In genomic region chr14:70780396-70781075, GRCh38 we compare ENCODE assay signal across 9 cellular contexts. TPM values are rescaled to one million over a fixed set of nuclear protein-coding genes. Genes with fewer than 3 reads are reported as not detected.
A peak's percentile ranks its signal among the peaks of the same experiment; 100 is the strongest.
DNase-seq lines count a peak whose midpoint lies in the region; ATAC-seq, FAIRE-seq and TF ChIP-seq lines count a peak whose summit lies in the region.
"Had no signal": no experiment of that assay in that cellular context is flagged by ENCODE, and none has a peak within 500 bp of the region (broad histone marks: within the 10 kb centered on the region; RNA-seq: fewer than 3 reads in every experiment).

No MANE protein-coding gene starts in this region.

- H3K27me3 Mint-ChIP-seq in activated T-cell treated with anti-CD3 and anti-CD28 coated beads, Interleukin-2, amount 50 U/mL, for 4 hours (ENCODE audit: low read depth): no peaks in the 10 kb centered on the region
- H3K27me3 Mint-ChIP-seq in activated T-cell treated with anti-CD3 and anti-CD28 coated beads, Interleukin-2, amount 50 U/mL, for 24 hours: no peaks in the 10 kb centered on the region
- no peaks in the 10 kb centered on the region for H3K27me3 Mint-ChIP-seq in activated CD4-positive, alpha-beta T cell treated with anti-CD3 and anti-CD28 coated beads, Interleukin-2, amount 10 ng/mL, durations not matched to agents 24 days and 14 days

- peaks cover 29% of the 10 kb centered on the region for H3K4me1 Mint-ChIP-seq in activated T-cell treated with anti-CD3 and anti-CD28 coated beads, Interleukin-2, amount 50 U/mL, for 4 hours (ENCODE audit: low read depth)
- H3K4me1 Mint-ChIP-seq in activated T-cell treated with anti-CD3 and anti-CD28 coated beads, Interleukin-2, amount 50 U/mL, for 24 hours (ENCODE audit: low read depth): peaks cover 23% of the 10 kb centered on the region
- H3K4me1 Mint-ChIP-seq in activated CD4-positive, alpha-beta T cell treated with anti-CD3 and anti-CD28 coated beads, Interleukin-2, amount 10 ng/mL, durations not matched to agents 24 days and 14 days: peaks cover 8% of the 10 kb centered on the region

- TF ChIP-seq EP300 in upper lobe of left lung (IDR thresholded peaks at IDR 0.05) (no peak), ovary (IDR thresholded peaks at IDR 0.05) (no peak)

- no peak for FAIRE-seq in kidney (lab: Jason Lieb, UNC)

- no peak for DNase-seq in activated T-cell treated with anti-CD3 and anti-CD28 coated beads, Interleukin-2, amount 50 U/mL, for 4 hours
- no peak for DNase-seq in activated T-cell treated with anti-CD3 and anti-CD28 coated beads, Interleukin-2, amount 50 U/mL, for 24 hours
- DNase-seq in upper lobe of left lung (peak; percentile 52 to 61), ovary (no peak), kidney (no peak)
- no peak for DNase-seq in activated CD4-positive, alpha-beta T cell treated with anti-CD3 and anti-CD28 coated beads, Interleukin-2, amount 10 ng/mL, durations not matched to agents 24 days and 14 days

- WGBS in upper lobe of left lung, 2 donors: 30 to 39% methylated on average over 9 of the region's 9 CpGs
- 62 to 73% (median 63%) methylated on average over 9 of the region's 9 CpGs for WGBS in ovary, 3 donors

- H3K27ac Mint-ChIP-seq in activated T-cell treated with anti-CD3 and anti-CD28 coated beads, Interleukin-2, amount 50 U/mL, for 24 hours: no peak overlapping the region
- no peak overlapping the region for H3K27ac Mint-ChIP-seq in activated CD4-positive, alpha-beta T cell treated with anti-CD3 and anti-CD28 coated beads, Interleukin-2, amount 10 ng/mL, durations not matched to agents 24 days and 14 days

- H3K4me3 ChIP-seq in upper lobe of left lung (no peak overlapping the region), ovary (no peak overlapping the region), kidney (ENCODE audit: low read length in 2 of 2) (no peak overlapping the region)
- H3K4me3 ChIP-seq: SK-N-MC had no signal

- no peak for TF ChIP-seq CTCF in upper lobe of left lung (IDR thresholded peaks at IDR 0.05)
- no peak for TF ChIP-seq CTCF in ovary (IDR thresholded peaks at IDR 0.05)
- no peak for TF ChIP-seq CTCF in kidney (IDR thresholded peaks at IDR 0.05; ENCODE audit: borderline replicate concordance, extremely low read depth, insufficient read depth)

- ATAC-seq in activated T-cell treated with anti-CD3 and anti-CD28 coated beads, Interleukin-2, amount 50 U/mL, for 4 hours: no peak
- peak; percentile 45 for ATAC-seq in HG03571 (IDR thresholded peaks at IDR 0.05; ENCODE audit: unreplicated experiment)
- peak in 1 of 2 donors; percentile 23 for ATAC-seq in upper lobe of left lung (ENCODE audit: low FRiP score in 2 of 2)

- no peaks in the 10 kb centered on the region for H3K9me3 Mint-ChIP-seq in activated T-cell treated with anti-CD3 and anti-CD28 coated beads, Interleukin-2, amount 50 U/mL, for 4 hours
- no peaks in the 10 kb centered on the region for H3K9me3 Mint-ChIP-seq in activated T-cell treated with anti-CD3 and anti-CD28 coated beads, Interleukin-2, amount 50 U/mL, for 24 hours
- no peaks in the 10 kb centered on the region for H3K9me3 Mint-ChIP-seq in activated CD4-positive, alpha-beta T cell treated with anti-CD3 and anti-CD28 coated beads, Interleukin-2, amount 10 ng/mL, durations not matched to agents 24 days and 14 days

- no peak for TF ChIP-seq POLR2A in upper lobe of left lung (IDR thresholded peaks at IDR 0.05)
- TF ChIP-seq POLR2A in ovary (IDR thresholded peaks at IDR 0.05): no peak

- peak overlapping the region; percentile 1 for H3K4me3 Mint-ChIP-seq in activated T-cell treated with anti-CD3 and anti-CD28 coated beads, Interleukin-2, amount 50 U/mL, for 4 hours
- H3K4me3 Mint-ChIP-seq in activated T-cell treated with anti-CD3 and anti-CD28 coated beads, Interleukin-2, amount 50 U/mL, for 24 hours: no peak overlapping the region
- H3K4me3 Mint-ChIP-seq in activated CD4-positive, alpha-beta T cell treated with anti-CD3 and anti-CD28 coated beads, Interleukin-2, amount 10 ng/mL, durations not matched to agents 24 days and 14 days: no peak overlapping the region

- H3K36me3 ChIP-seq in upper lobe of left lung (no peaks in the 10 kb centered on the region), ovary (no peaks in the 10 kb centered on the region), kidney (ENCODE audit: control insufficient read depth in 1 of 2, insufficient read depth in 2 of 2, low read length in 2 of 2) (no peaks in the 10 kb centered on the region)

- intact Hi-C loops in ovary (cut with DNase I) (no loop called here), kidney (cut with DNase I) (no loop called here)
- intact Hi-C loops in activated CD4-positive, alpha-beta T cell treated with anti-CD3 and anti-CD28 coated beads, Interleukin-2, amount 10 ng/mL, durations not matched to agents 24 days and 14 days (cut with micrococcal nuclease): no loop called here

- H3K27me3 ChIP-seq in upper lobe of left lung (no peaks in the 10 kb centered on the region), ovary (no peaks in the 10 kb centered on the region)

- H3K4me1 ChIP-seq in upper lobe of left lung (peaks cover 0 to 14% (median 11%) of the 10 kb centered on the region in 4 donors), ovary (ENCODE audit: insufficient read depth) (no peaks in the 10 kb centered on the region), kidney (ENCODE audit: control insufficient read depth in 1 of 2, insufficient read depth in 1 of 2, low read depth in 1 of 2, low read length in 2 of 2) (no peaks in the 10 kb centered on the region)

- H3K9me3 ChIP-seq in upper lobe of left lung (no peaks in the 10 kb centered on the region), ovary (no peaks in the 10 kb centered on the region), kidney (ENCODE audit: control insufficient read depth in 1 of 2, low read length in 2 of 2) (no peaks in the 10 kb centered on the region)

- peaks cover 2% of the 10 kb centered on the region for H3K36me3 Mint-ChIP-seq in activated T-cell treated with anti-CD3 and anti-CD28 coated beads, Interleukin-2, amount 50 U/mL, for 4 hours (ENCODE audit: insufficient read depth)
- H3K36me3 Mint-ChIP-seq in activated T-cell treated with anti-CD3 and anti-CD28 coated beads, Interleukin-2, amount 50 U/mL, for 24 hours (ENCODE audit: low read depth): no peaks in the 10 kb centered on the region
- no peaks in the 10 kb centered on the region for H3K36me3 Mint-ChIP-seq in activated CD4-positive, alpha-beta T cell treated with anti-CD3 and anti-CD28 coated beads, Interleukin-2, amount 10 ng/mL, durations not matched to agents 24 days and 14 days (ENCODE audit: low read depth)

- H3K27ac ChIP-seq in angular gyrus (ENCODE audit: low read depth, low read length) (peak overlapping the region; percentile 60), upper lobe of left lung (no peak overlapping the region), ovary (no peak overlapping the region), kidney (ENCODE audit: low read depth in 2 of 2, low read length in 2 of 2) (no peak overlapping the region)
- H3K27ac ChIP-seq: SK-N-MC had no signal

- no peak overlapping the region for H3K9ac ChIP-seq in kidney (ENCODE audit: low read length in 2 of 2)

RNA-seq across cellular contexts. Expression of gene MAP3K9, which starts 28.8 kb away (rescaled TPM):
- total RNA-seq in activated T-cell treated with anti-CD3 and anti-CD28 coated beads, Interleukin-2, amount 50 U/mL, for 4 hours: 1 to 10 TPM; 3.1 to 4.8 (median 4.7) TPM
- total RNA-seq in upper lobe of left lung (10 to 100 TPM in 3 of 6 donors, 1 to 10 TPM in 3; 7.6 to 14.5 (median 11.2) TPM), ovary (1 to 10 TPM in 6 of 7 donors, under 1 TPM in 1; 0.95 to 3.7 (median 2.0) TPM), kidney (8.3 TPM)
- polyA plus RNA-seq in ovary (1 to 10 TPM in 1 of 2 donors, under 1 TPM in 1; 0.80 to 1.6 TPM), kidney (ENCODE audit: insufficient read depth, low read depth, low replicate concordance) (1.0 TPM)
- total RNA-seq in activated CD4-positive, alpha-beta T cell treated with anti-CD3 and anti-CD28 coated beads, Interleukin-2, amount 10 ng/mL, durations not matched to agents 24 days and 14 days: 4.2 TPM in 2 replicates

Comparison
In these comparisons a context has a peak if more than half of its experiments do, and no peak if none do; other contexts are left out.
1. DNase-seq: peak in upper lobe of left lung (2 of 2); none in activated T-cell treated with anti-CD3 and anti-CD28 coated beads, Interleukin-2, amount 50 U/mL, for 4 hours (single experiment), activated T-cell treated with anti-CD3 and anti-CD28 coated beads, Interleukin-2, amount 50 U/mL, for 24 hours (single experiment), ovary (0 of 5), kidney (single experiment) and activated CD4-positive, alpha-beta T cell treated with anti-CD3 and anti-CD28 coated beads, Interleukin-2, amount 10 ng/mL, durations not matched to agents 24 days and 14 days (single experiment).